In genomic region chr6:31713465-31713864, GRCh38 we compare ENCODE assay signal across 30 cellular contexts. TPM values are rescaled to one million over a fixed set of nuclear protein-coding genes. Genes with fewer than 3 reads are reported as not detected.
DNase-seq lines count a peak whose midpoint lies in the region; ATAC-seq and TF ChIP-seq lines count a peak whose summit lies in the region.
"Had no signal": no experiment of that assay in that cellular context is flagged by ENCODE, and none has a peak within 500 bp of the region (broad histone marks: within the 10 kb centered on the region; RNA-seq: fewer than 3 reads in every experiment).

No MANE protein-coding gene starts in this region.

- peak overlapping the region; percentile 81 for H3K4ac ChIP-seq in mesendoderm (ENCODE audit: low read depth, low read length)

- H4K20me1 ChIP-seq in GM23338 (replicated peaks; ENCODE audit: insufficient read depth): no peaks in the 10 kb centered on the region

- peak overlapping the region; percentile 73 for H2BK120ac ChIP-seq in mesendoderm (ENCODE audit: low read depth, low read length)

- ATAC-seq in GM23338 (no peak), GM19023 (IDR thresholded peaks at IDR 0.05; ENCODE audit: unreplicated experiment) (no peak)
- ATAC-seq in naive thymus-derived CD8-positive, alpha-beta T cell: no peak
- ATAC-seq: naive thymus-derived CD4-positive, alpha-beta T cell; sciatic nerve; stimulated activated naive CD8-positive, alpha-beta T cell treated with anti-CD3 and anti-CD28 coated beads, Interleukin-15, amount 100 ng/mL, for 72 hours; upper lobe of right lung had no signal

- no CpG with 5 or more reads among the region's 4 CpGs for whole genome bisulfite sequencing in mesendoderm (ENCODE audit: extremely low coverage, insufficient coverage, low lambda C conversion rate)

- peak overlapping the region; percentile 96 for H2BK5ac ChIP-seq in mesendoderm (ENCODE audit: low read length)

- H3K79me1 ChIP-seq in mesendoderm (ENCODE audit: low read length): no peaks in the 10 kb centered on the region

- H4K8ac ChIP-seq in mesendoderm (ENCODE audit: low read depth, low read length): peak overlapping the region; percentile 79

- H3K4me3 ChIP-seq in GM23338: peak overlapping the region; percentile 14; the same call in 1 of the 2 replicates
- peak overlapping the region; percentile 37 for H3K4me3 ChIP-seq in SK-N-MC
- no peak overlapping the region for H3K4me3 ChIP-seq in mesendoderm (ENCODE audit: low read length)
- no peak overlapping the region for H3K4me3 ChIP-seq in skin epidermis
- H3K4me3 ChIP-seq: upper lobe of right lung had no signal

- no peak overlapping the region for H4K5ac ChIP-seq in mesendoderm (ENCODE audit: low read length)

- H3K4me2 ChIP-seq in GM23338 (peak overlapping the region; percentile 71), mesendoderm (ENCODE audit: low read length) (no peak overlapping the region)

- H3K27ac Mint-ChIP-seq in GM23338: no peak overlapping the region
- peak overlapping the region in 3 of 10 donors; percentile 27 to 56 (median 31) for H3K27ac Mint-ChIP-seq in naive thymus-derived CD8-positive, alpha-beta T cell
- H3K27ac Mint-ChIP-seq: memory B cell had no signal

- H3K27me3 ChIP-seq in GM23338 (ENCODE audit: insufficient read depth) (no peaks in the 10 kb centered on the region), mesendoderm (ENCODE audit: insufficient read depth, low read length, poor library complexity) (no peaks in the 10 kb centered on the region)
- H3K27me3 ChIP-seq: BE2C, upper lobe of right lung had no signal

- H3K56ac ChIP-seq in mesendoderm (ENCODE audit: low read length): peak overlapping the region; percentile 93

- H3K9me3 ChIP-seq in SK-N-MC (ENCODE audit: low read depth, low read length): no peaks in the 10 kb centered on the region
- H3K9me3 ChIP-seq: BE2C, upper lobe of right lung had no signal

- no peak for TF ChIP-seq CTCF in GM23338 (conservative IDR thresholded peaks at IDR 0.05; ENCODE audit: low read depth in 2 of 2)

- H3F3A ChIP-seq in GM23338 (replicated peaks; ENCODE audit: low read depth): no peaks in the 10 kb centered on the region

- peaks cover 29% of the 10 kb centered on the region for H3K4me1 ChIP-seq in GM23338 (ENCODE audit: insufficient read depth)
- H3K4me1 ChIP-seq in mesendoderm (ENCODE audit: control insufficient read depth, low read depth, low read length): peaks cover 21% of the 10 kb centered on the region
- H3K4me1 ChIP-seq: BE2C, upper lobe of right lung had no signal

- no peaks in the 10 kb centered on the region; the same call in 2 of the 3 replicates for H3K36me3 Mint-ChIP-seq in GM23338 (ENCODE audit: low read depth)
- H3K36me3 Mint-ChIP-seq in naive thymus-derived CD8-positive, alpha-beta T cell: no peaks in the 10 kb centered on the region
- H3K36me3 Mint-ChIP-seq: memory B cell; naive thymus-derived CD4-positive, alpha-beta T cell had no signal

- H3K9me3 Mint-ChIP-seq in GM23338: no peaks in the 10 kb centered on the region
- no peaks in the 10 kb centered on the region for H3K9me3 Mint-ChIP-seq in naive thymus-derived CD8-positive, alpha-beta T cell
- H3K9me3 Mint-ChIP-seq: memory B cell; stimulated activated naive CD8-positive, alpha-beta T cell treated with anti-CD3 and anti-CD28 coated beads, Interleukin-15, amount 100 ng/mL, for 72 hours had no signal

- no peak overlapping the region for H3K23ac ChIP-seq in mesendoderm (ENCODE audit: low read length)

- peak overlapping the region; percentile 92 for H3K18ac ChIP-seq in mesendoderm (ENCODE audit: low read length)

- DNase-seq in GM23338 (ENCODE audit: low spot score) (no peak), SK-N-MC (ENCODE audit: low read depth, low spot score) (no peak), mesendoderm (no peak), NCI-H1048 (lab: John Stamatoyannopoulos, UW) (no peak), NCI-H2029 treated with DMSO at 0.1 percent for 48 hours (lab: John Stamatoyannopoulos, UW) (no peak)
- DNase-seq in naive thymus-derived CD8-positive, alpha-beta T cell: no peak
- DNase-seq: activated gamma-delta T cell; activated T-cell treated with anti-CD3 and anti-CD28 coated beads, Interleukin-2, amount 50 U/mL, for 1 hour; BE2C; DMS79; effector CD4-positive, alpha-beta T cell; GF-D8; naive thymus-derived CD4-positive, alpha-beta T cell; NCI-H446; NK-92 treated with Interleukin-12 subunit alpha and Interleukin-12 subunit beta, amount 100 ng/mL, for 24 hours; SHP77; stimulated activated CD4-positive, alpha-beta T cell treated with anti-CD3 and anti-CD28 coated beads, Interleukin-15, amount 100 ng/mL, for 24 hours; stimulated activated naive CD8-positive, alpha-beta T cell treated with anti-CD3 and anti-CD28 coated beads, Interleukin-15, amount 100 ng/mL, for 72 hours; upper lobe of right lung had no signal

- H3K36me3 ChIP-seq in GM23338 (ENCODE audit: insufficient read depth) (no peaks in the 10 kb centered on the region), SK-N-MC (ENCODE audit: insufficient read depth, low read length) (no peaks in the 10 kb centered on the region), mesendoderm (ENCODE audit: control insufficient read depth, insufficient read depth, low read length) (no peaks in the 10 kb centered on the region)
- H3K36me3 ChIP-seq: BE2C, upper lobe of right lung had no signal

- peak overlapping the region; percentile 37 for H2BK15ac ChIP-seq in mesendoderm (replicated peaks; ENCODE audit: low read depth)

- H3K9me2 ChIP-seq in GM23338 (ENCODE audit: insufficient read depth): no peaks in the 10 kb centered on the region

- peak overlapping the region; percentile 100 for H2AFZ ChIP-seq in GM23338

- no peaks in the 10 kb centered on the region for H3K79me2 ChIP-seq in GM23338 (replicated peaks; ENCODE audit: insufficient read depth)
- H3K79me2 ChIP-seq in mesendoderm (ENCODE audit: control insufficient read depth, insufficient read depth, low read length): no peaks in the 10 kb centered on the region

- H3K27me3 Mint-ChIP-seq in GM23338 (ENCODE audit: insufficient read depth, low read depth, poor library complexity): peaks cover 14% of the 10 kb centered on the region
- H3K27me3 Mint-ChIP-seq in naive thymus-derived CD8-positive, alpha-beta T cell: no peaks in the 10 kb centered on the region
- H3K27me3 Mint-ChIP-seq: memory B cell had no signal

- peaks cover 38% of the 10 kb centered on the region for H3K4me1 Mint-ChIP-seq in GM23338
- peaks cover 18 to 28% (median 25%) of the 10 kb centered on the region in 4 donors for H3K4me1 Mint-ChIP-seq in naive thymus-derived CD8-positive, alpha-beta T cell

- H3K4me3 Mint-ChIP-seq in GM23338: no peak overlapping the region; the same call in 2 of the 3 replicates
- H3K4me3 Mint-ChIP-seq in naive thymus-derived CD8-positive, alpha-beta T cell: no peak overlapping the region
- H3K4me3 Mint-ChIP-seq: memory B cell; naive thymus-derived CD4-positive, alpha-beta T cell; stimulated activated naive CD8-positive, alpha-beta T cell treated with anti-CD3 and anti-CD28 coated beads, Interleukin-15, amount 100 ng/mL, for 72 hours had no signal

- peak overlapping the region; percentile 51 for H2AK5ac ChIP-seq in mesendoderm (ENCODE audit: low read length)

- POLR2A ChIA-PET in naive thymus-derived CD8-positive, alpha-beta T cell (lab: Charles Lee): interaction anchor here (1.0 kb wide), 1 partner anchor 10 kb away, joined by 5 read pairs; the partner anchor contains the start of gene ABHD16A

- H3K27ac ChIP-seq in GM23338 (ENCODE audit: low read depth) (no peak overlapping the region), SK-N-MC (peak overlapping the region; percentile 86), mesendoderm (ENCODE audit: low read depth, low read length) (peak overlapping the region; percentile 69), skin epidermis (peak overlapping the region in 13 of 21 experiments; percentile 0 to 77 (median 65))
- H3K27ac ChIP-seq: upper lobe of right lung had no signal

- H3K9ac ChIP-seq in SK-N-MC (ENCODE audit: insufficient read length) (peak overlapping the region; percentile 71), mesendoderm (ENCODE audit: low read length) (peak overlapping the region; percentile 62)

RNA-seq across cellular contexts. Expression of gene LY6G6D, which starts 1.7 kb away (rescaled TPM):
- total RNA-seq in GM23338 (2014; rRNA removed; shearing (Covaris generic)): not detected in 2 replicates
- not detected in 2 replicates for polyA plus RNA-seq in GM23338 (2016; fragmentation: Nextera tagmentation; extraction: Ambion mirVana)
- 0.80 TPM for polyA plus RNA-seq in mesendoderm (2013, experiment 1 of 2)
- 0.45 TPM for polyA plus RNA-seq in mesendoderm (2013, experiment 2 of 2)
- not detected for total RNA-seq in naive thymus-derived CD8-positive, alpha-beta T cell
- not detected for polyA plus RNA-seq in naive thymus-derived CD8-positive, alpha-beta T cell
- total RNA-seq: A673; cerebellum; epithelial cell of proximal tubule; fibroblast of villous mesenchyme; left colon; M059J; naive thymus-derived CD4-positive, alpha-beta T cell; posterior vena cava; sciatic nerve; upper lobe of right lung had no signal
- polyA plus RNA-seq: naive thymus-derived CD4-positive, alpha-beta T cell had no signal

RNA-seq across cellular contexts. Expression of gene LY6G6F, which starts 6.8 kb away (rescaled TPM):
- total RNA-seq in GM23338 (2014; rRNA removed; shearing (Covaris generic)): not detected in 2 replicates
- not detected in 2 replicates for polyA plus RNA-seq in GM23338 (2016; fragmentation: Nextera tagmentation; extraction: Ambion mirVana)
- polyA plus RNA-seq in mesendoderm (2013, experiment 1 of 2): not detected
- polyA plus RNA-seq in mesendoderm (2013, experiment 2 of 2): not detected
- total RNA-seq in naive thymus-derived CD8-positive, alpha-beta T cell: not detected
- polyA plus RNA-seq in naive thymus-derived CD8-positive, alpha-beta T cell: not detected
- total RNA-seq: A673, epithelial cell of proximal tubule, fibroblast of villous mesenchyme, left colon, M059J, posterior vena cava, sciatic nerve, upper lobe of right lung had no signal
- polyA plus RNA-seq: naive thymus-derived CD4-positive, alpha-beta T cell had no signal

RNA-seq across cellular contexts. Expression of gene LY6G6C, which starts 8.1 kb away (rescaled TPM):
- total RNA-seq in GM23338 (2014; rRNA removed; shearing (Covaris generic)): not detected in 2 replicates
- 0.23 TPM in 1 of 2 replicates, not detected in the other for polyA plus RNA-seq in GM23338 (2016; fragmentation: Nextera tagmentation; extraction: Ambion mirVana)
- 0.51 TPM for polyA plus RNA-seq in mesendoderm (2013, experiment 1 of 2)
- polyA plus RNA-seq in mesendoderm (2013, experiment 2 of 2): 0.29 TPM
- total RNA-seq in naive thymus-derived CD8-positive, alpha-beta T cell: not detected
- polyA plus RNA-seq in naive thymus-derived CD8-positive, alpha-beta T cell: not detected
- total RNA-seq: cerebellum, epithelial cell of proximal tubule, fibroblast of villous mesenchyme, left colon, M059J, posterior vena cava, upper lobe of right lung had no signal
- polyA plus RNA-seq: naive thymus-derived CD4-positive, alpha-beta T cell had no signal

RNA-seq across cellular contexts. Expression of gene MPIG6B, which starts 9.7 kb away (rescaled TPM):
- total RNA-seq in GM23338 (2014; rRNA removed; shearing (Covaris generic)): not detected in 2 replicates
- 0.12 and 0.13 TPM in 2 replicates for polyA plus RNA-seq in GM23338 (2016; fragmentation: Nextera tagmentation; extraction: Ambion mirVana)
- polyA plus RNA-seq in mesendoderm (2013, experiment 1 of 2): 0.07 TPM
- 0.07 TPM for polyA plus RNA-seq in mesendoderm (2013, experiment 2 of 2)
- 1 to 10 TPM; 1.4 to 1.9 TPM for total RNA-seq in naive thymus-derived CD8-positive, alpha-beta T cell
- 1 to 10 TPM; 1.2 to 4.9 (median 1.3) TPM for polyA plus RNA-seq in naive thymus-derived CD8-positive, alpha-beta T cell
- total RNA-seq: A673, cerebellum, epithelial cell of proximal tubule, fibroblast of villous mesenchyme, M059J had no signal

RNA-seq across cellular contexts. Expression of gene ABHD16A, which starts 10.3 kb away (rescaled TPM):
- 29.7 and 37.0 TPM in 2 replicates for total RNA-seq in GM23338 (2014; rRNA removed; shearing (Covaris generic))
- 25.9 and 26.9 TPM in 2 replicates for polyA plus RNA-seq in GM23338 (2016; fragmentation: Nextera tagmentation; extraction: Ambion mirVana)
- 36.3 TPM for polyA plus RNA-seq in mesendoderm (2013, experiment 1 of 2)
- polyA plus RNA-seq in mesendoderm (2013, experiment 2 of 2): 34.1 TPM
- total RNA-seq in naive thymus-derived CD8-positive, alpha-beta T cell: 10 to 100 TPM; 58.4 to 59.9 TPM
- 10 to 100 TPM; 26.9 to 35.5 (median 34.1) TPM for polyA plus RNA-seq in naive thymus-derived CD8-positive, alpha-beta T cell

Comparison
In these comparisons a context has a peak if more than half of its experiments do, and no peak if none do; other contexts are left out.
1. H3K4me3 ChIP-seq: peak in GM23338 (single experiment) and SK-N-MC (single experiment); none in mesendoderm (single experiment) and skin epidermis (0 of 7).